Comparison of ENCODE assay signal across 1 cellular context in genomic region chr6:151036211-151036721, GRCh38.
TF ChIP-seq lines count a peak whose summit lies in the region.

No MANE protein-coding gene starts in this region.

TF ChIP-seq in HepG2, 621 proteins besides CTCF, POLR2A, EP300 and RAD21 (continued from another document and continues in another):
- TF ChIP-seq, protein P1, sequence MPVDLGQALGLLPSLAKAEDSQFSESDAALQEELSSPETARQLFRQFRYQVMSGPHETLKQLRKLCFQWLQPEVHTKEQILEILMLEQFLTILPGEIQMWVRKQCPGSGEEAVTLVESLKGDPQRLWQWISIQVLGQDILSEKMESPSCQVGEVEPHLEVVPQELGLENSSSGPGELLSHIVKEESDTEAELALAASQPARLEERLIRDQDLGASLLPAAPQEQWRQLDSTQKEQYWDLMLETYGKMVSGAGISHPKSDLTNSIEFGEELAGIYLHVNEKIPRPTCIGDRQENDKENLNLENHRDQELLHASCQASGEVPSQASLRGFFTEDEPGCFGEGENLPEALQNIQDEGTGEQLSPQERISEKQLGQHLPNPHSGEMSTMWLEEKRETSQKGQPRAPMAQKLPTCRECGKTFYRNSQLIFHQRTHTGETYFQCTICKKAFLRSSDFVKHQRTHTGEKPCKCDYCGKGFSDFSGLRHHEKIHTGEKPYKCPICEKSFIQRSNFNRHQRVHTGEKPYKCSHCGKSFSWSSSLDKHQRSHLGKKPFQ (CRISPR knock-in tag; IDR thresholded peaks at IDR 0.05; ENCODE audit: insufficient replicate concordance): peak; percentile 28
- TF ChIP-seq FOXA3 (CRISPR knock-in tag; IDR thresholded peaks at IDR 0.05) (peak; percentile 68), ZBTB43 (CRISPR knock-in tag; conservative IDR thresholded peaks at IDR 0.05) (peak; percentile 52), NFKBIZ (CRISPR knock-in tag; IDR thresholded peaks at IDR 0.05) (peak; percentile 81), ELF1 (CRISPR knock-in tag; IDR thresholded peaks at IDR 0.05) (peak; percentile 44; the same call in 1 of the 2 replicates), HMG20B (CRISPR knock-in tag; conservative IDR thresholded peaks at IDR 0.05) (peak; percentile 67; the same call in 1 of the 2 replicates), ZNF414 (CRISPR knock-in tag; IDR thresholded peaks at IDR 0.05) (peak; percentile 71; the same call in 1 of the 2 replicates), NR2F1 (CRISPR knock-in tag; IDR thresholded peaks at IDR 0.05) (peak in 1 of 2 experiments; percentile 85; a peak in 2 of 4 replicates), ZNF441 (CRISPR knock-in tag; IDR thresholded peaks at IDR 0.05; ENCODE audit: borderline replicate concordance) (peak; percentile 63; the same call in 1 of the 2 replicates), ZNF607 (CRISPR knock-in tag; IDR thresholded peaks at IDR 0.05; ENCODE audit: borderline replicate concordance) (peak; percentile 75; the same call in 1 of the 2 replicates), ATF3 (CRISPR knock-in tag; IDR thresholded peaks at IDR 0.05) (peak; percentile 64), SSRP1 (CRISPR knock-in tag; IDR thresholded peaks at IDR 0.05) (peak; percentile 78; the same call in 1 of the 2 replicates), KAT8 (CRISPR knock-in tag; IDR thresholded peaks at IDR 0.05) (peak; percentile 68), USF2 (IDR thresholded peaks at IDR 0.05; ENCODE audit: low read depth, low read length) (0 out of 2 replicates have a peak, but pooled peaks have one; percentile 12), USF2 (CRISPR knock-in tag; IDR thresholded peaks at IDR 0.05; ENCODE audit: borderline replicate concordance) (peak; percentile 75; the same call in 1 of the 2 replicates), ZNF292 (CRISPR knock-in tag; IDR thresholded peaks at IDR 0.05; ENCODE audit: borderline replicate concordance, low read depth) (peak; percentile 52; the same call in 1 of the 2 replicates), ATF1 (CRISPR knock-in tag; IDR thresholded peaks at IDR 0.05) (peak; percentile 66; the same call in 1 of the 2 replicates), NFIC (IDR thresholded peaks at IDR 0.05; ENCODE audit: low read length) (peak; percentile 79; the same call in 1 of the 2 replicates), NR2C2 (CRISPR knock-in tag; IDR thresholded peaks at IDR 0.05; ENCODE audit: borderline replicate concordance) (peak; percentile 60), MIER3 (CRISPR knock-in tag; IDR thresholded peaks at IDR 0.05; ENCODE audit: borderline replicate concordance) (peak; percentile 66; the same call in 1 of the 2 replicates), NCOR1 (IDR thresholded peaks at IDR 0.05; ENCODE audit: borderline replicate concordance, low read length) (peak; percentile 94), TBX3 (IDR thresholded peaks at IDR 0.05; ENCODE audit: borderline replicate concordance) (peak; percentile 49; the same call in 1 of the 2 replicates), ZNF121 (CRISPR knock-in tag; IDR thresholded peaks at IDR 0.05) (peak; percentile 25; the same call in 1 of the 2 replicates), GABPB1 (CRISPR knock-in tag; IDR thresholded peaks at IDR 0.05) (peak; percentile 66), LCORL (IDR thresholded peaks at IDR 0.05) (peak; percentile 34; the same call in 1 of the 2 replicates), LCORL (CRISPR knock-in tag; IDR thresholded peaks at IDR 0.05) (peak; percentile 73; the same call in 1 of the 2 replicates), IRF2 (CRISPR knock-in tag; IDR thresholded peaks at IDR 0.05) (0 out of 2 replicates have a peak, but pooled peaks have one; percentile 52), ZNF878 (CRISPR knock-in tag; IDR thresholded peaks at IDR 0.05) (peak; percentile 83; the same call in 1 of the 2 replicates), PHF5A (CRISPR knock-in tag; IDR thresholded peaks at IDR 0.05; ENCODE audit: low read depth, unreplicated experiment) (peak; percentile 52), ZNF143 (CRISPR knock-in tag; IDR thresholded peaks at IDR 0.05) (peak; percentile 57; the same call in 1 of the 2 replicates), ZNF792 (CRISPR knock-in tag; IDR thresholded peaks at IDR 0.05) (peak; percentile 56; the same call in 1 of the 2 replicates), ZNF772 (CRISPR knock-in tag; IDR thresholded peaks at IDR 0.05) (peak; percentile 70; the same call in 1 of the 2 replicates)
- TF ChIP-seq, protein P2, sequence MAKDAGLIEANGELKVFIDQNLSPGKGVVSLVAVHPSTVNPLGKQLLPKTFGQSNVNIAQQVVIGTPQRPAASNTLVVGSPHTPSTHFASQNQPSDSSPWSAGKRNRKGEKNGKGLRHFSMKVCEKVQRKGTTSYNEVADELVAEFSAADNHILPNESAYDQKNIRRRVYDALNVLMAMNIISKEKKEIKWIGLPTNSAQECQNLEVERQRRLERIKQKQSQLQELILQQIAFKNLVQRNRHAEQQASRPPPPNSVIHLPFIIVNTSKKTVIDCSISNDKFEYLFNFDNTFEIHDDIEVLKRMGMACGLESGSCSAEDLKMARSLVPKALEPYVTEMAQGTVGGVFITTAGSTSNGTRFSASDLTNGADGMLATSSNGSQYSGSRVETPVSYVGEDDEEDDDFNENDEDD (CRISPR knock-in tag; IDR thresholded peaks at IDR 0.05; ENCODE audit: borderline replicate concordance): peak; percentile 72; the same call in 1 of the 2 replicates
- TF ChIP-seq, protein P3, sequence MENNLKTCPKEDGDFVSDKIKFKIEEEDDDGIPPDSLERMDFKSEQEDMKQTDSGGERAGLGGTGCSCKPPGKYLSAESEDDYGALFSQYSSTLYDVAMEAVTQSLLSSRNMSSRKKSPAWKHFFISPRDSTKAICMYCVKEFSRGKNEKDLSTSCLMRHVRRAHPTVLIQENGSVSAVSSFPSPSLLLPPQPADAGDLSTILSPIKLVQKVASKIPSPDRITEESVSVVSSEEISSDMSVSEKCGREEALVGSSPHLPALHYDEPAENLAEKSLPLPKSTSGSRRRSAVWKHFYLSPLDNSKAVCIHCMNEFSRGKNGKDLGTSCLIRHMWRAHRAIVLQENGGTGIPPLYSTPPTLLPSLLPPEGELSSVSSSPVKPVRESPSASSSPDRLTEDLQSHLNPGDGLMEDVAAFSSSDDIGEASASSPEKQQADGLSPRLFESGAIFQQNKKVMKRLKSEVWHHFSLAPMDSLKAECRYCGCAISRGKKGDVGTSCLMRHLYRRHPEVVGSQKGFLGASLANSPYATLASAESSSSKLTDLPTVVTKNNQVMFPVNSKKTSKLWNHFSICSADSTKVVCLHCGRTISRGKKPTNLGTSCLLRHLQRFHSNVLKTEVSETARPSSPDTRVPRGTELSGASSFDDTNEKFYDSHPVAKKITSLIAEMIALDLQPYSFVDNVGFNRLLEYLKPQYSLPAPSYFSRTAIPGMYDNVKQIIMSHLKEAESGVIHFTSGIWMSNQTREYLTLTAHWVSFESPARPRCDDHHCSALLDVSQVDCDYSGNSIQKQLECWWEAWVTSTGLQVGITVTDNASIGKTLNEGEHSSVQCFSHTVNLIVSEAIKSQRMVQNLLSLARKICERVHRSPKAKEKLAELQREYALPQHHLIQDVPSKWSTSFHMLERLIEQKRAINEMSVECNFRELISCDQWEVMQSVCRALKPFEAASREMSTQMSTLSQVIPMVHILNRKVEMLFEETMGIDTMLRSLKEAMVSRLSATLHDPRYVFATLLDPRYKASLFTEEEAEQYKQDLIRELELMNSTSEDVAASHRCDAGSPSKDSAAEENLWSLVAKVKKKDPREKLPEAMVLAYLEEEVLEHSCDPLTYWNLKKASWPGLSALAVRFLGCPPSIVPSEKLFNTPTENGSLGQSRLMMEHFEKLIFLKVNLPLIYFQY (CRISPR knock-in tag; IDR thresholded peaks at IDR 0.05; ENCODE audit: borderline replicate concordance): peak; percentile 50; the same call in 1 of the 2 replicates
- TF ChIP-seq, protein P4, sequence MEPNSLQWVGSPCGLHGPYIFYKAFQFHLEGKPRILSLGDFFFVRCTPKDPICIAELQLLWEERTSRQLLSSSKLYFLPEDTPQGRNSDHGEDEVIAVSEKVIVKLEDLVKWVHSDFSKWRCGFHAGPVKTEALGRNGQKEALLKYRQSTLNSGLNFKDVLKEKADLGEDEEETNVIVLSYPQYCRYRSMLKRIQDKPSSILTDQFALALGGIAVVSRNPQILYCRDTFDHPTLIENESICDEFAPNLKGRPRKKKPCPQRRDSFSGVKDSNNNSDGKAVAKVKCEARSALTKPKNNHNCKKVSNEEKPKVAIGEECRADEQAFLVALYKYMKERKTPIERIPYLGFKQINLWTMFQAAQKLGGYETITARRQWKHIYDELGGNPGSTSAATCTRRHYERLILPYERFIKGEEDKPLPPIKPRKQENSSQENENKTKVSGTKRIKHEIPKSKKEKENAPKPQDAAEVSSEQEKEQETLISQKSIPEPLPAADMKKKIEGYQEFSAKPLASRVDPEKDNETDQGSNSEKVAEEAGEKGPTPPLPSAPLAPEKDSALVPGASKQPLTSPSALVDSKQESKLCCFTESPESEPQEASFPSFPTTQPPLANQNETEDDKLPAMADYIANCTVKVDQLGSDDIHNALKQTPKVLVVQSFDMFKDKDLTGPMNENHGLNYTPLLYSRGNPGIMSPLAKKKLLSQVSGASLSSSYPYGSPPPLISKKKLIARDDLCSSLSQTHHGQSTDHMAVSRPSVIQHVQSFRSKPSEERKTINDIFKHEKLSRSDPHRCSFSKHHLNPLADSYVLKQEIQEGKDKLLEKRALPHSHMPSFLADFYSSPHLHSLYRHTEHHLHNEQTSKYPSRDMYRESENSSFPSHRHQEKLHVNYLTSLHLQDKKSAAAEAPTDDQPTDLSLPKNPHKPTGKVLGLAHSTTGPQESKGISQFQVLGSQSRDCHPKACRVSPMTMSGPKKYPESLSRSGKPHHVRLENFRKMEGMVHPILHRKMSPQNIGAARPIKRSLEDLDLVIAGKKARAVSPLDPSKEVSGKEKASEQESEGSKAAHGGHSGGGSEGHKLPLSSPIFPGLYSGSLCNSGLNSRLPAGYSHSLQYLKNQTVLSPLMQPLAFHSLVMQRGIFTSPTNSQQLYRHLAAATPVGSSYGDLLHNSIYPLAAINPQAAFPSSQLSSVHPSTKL (CRISPR knock-in tag; IDR thresholded peaks at IDR 0.05): peak; percentile 92; the same call in 1 of the 2 replicates
- TF ChIP-seq, protein P5, sequence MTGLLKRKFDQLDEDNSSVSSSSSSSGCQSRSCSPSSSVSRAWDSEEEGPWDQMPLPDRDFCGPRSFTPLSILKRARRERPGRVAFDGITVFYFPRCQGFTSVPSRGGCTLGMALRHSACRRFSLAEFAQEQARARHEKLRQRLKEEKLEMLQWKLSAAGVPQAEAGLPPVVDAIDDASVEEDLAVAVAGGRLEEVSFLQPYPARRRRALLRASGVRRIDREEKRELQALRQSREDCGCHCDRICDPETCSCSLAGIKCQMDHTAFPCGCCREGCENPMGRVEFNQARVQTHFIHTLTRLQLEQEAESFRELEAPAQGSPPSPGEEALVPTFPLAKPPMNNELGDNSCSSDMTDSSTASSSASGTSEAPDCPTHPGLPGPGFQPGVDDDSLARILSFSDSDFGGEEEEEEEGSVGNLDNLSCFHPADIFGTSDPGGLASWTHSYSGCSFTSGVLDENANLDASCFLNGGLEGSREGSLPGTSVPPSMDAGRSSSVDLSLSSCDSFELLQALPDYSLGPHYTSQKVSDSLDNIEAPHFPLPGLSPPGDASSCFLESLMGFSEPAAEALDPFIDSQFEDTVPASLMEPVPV (CRISPR knock-in tag; IDR thresholded peaks at IDR 0.05): peak; percentile 42; the same call in 1 of the 2 replicates
- TF ChIP-seq, protein P6, sequence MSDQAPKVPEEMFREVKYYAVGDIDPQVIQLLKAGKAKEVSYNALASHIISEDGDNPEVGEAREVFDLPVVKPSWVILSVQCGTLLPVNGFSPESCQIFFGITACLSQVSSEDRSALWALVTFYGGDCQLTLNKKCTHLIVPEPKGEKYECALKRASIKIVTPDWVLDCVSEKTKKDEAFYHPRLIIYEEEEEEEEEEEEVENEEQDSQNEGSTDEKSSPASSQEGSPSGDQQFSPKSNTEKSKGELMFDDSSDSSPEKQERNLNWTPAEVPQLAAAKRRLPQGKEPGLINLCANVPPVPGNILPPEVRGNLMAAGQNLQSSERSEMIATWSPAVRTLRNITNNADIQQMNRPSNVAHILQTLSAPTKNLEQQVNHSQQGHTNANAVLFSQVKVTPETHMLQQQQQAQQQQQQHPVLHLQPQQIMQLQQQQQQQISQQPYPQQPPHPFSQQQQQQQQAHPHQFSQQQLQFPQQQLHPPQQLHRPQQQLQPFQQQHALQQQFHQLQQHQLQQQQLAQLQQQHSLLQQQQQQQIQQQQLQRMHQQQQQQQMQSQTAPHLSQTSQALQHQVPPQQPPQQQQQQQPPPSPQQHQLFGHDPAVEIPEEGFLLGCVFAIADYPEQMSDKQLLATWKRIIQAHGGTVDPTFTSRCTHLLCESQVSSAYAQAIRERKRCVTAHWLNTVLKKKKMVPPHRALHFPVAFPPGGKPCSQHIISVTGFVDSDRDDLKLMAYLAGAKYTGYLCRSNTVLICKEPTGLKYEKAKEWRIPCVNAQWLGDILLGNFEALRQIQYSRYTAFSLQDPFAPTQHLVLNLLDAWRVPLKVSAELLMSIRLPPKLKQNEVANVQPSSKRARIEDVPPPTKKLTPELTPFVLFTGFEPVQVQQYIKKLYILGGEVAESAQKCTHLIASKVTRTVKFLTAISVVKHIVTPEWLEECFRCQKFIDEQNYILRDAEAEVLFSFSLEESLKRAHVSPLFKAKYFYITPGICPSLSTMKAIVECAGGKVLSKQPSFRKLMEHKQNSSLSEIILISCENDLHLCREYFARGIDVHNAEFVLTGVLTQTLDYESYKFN (CRISPR knock-in tag; conservative IDR thresholded peaks at IDR 0.05): peak; percentile 91
